In the genomic region with DNA sequence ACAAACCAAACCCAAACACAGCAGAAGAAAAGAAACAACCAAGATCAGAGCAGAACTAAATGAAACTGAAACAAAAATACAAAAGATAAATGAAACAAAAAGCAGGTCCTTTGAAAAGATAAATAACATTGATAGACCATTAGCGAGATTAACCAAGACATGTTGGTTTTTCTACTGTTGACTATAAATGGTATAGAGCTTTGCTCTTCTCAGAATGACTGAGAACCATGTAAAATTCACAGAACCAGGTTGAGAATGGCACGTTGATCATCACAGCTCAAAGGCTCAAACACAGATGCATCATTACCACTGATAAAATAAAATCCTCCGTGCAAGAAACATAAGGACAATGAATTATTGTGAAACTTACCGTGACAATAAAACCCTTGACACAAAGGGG, we compare ENCODE assay signal across 20 cellular contexts.
"Had no signal": no experiment of that assay in that cellular context is flagged by ENCODE, and none has a peak within 500 bp of the region (broad histone marks: within the 10 kb centered on the region; RNA-seq: fewer than 3 reads in every experiment).

No MANE protein-coding gene starts in this region.

- H3K9me3 ChIP-seq: left ventricle myocardium inferior, ovary, right atrium auricular region, right lobe of liver, tibial nerve, vagina had no signal

- DNase-seq: islet precursor cell; left ventricle myocardium inferior; mesendoderm; naive B cell; natural killer cell; ovary; right lobe of liver; stimulated activated CD4-positive, alpha-beta T cell treated with anti-CD3 and anti-CD28 coated beads, Interleukin-1b, Interleukin-23, amount 100 ng/mL, for 48 hours; stimulated activated CD4-positive, alpha-beta T cell treated with anti-CD3 and anti-CD28 coated beads, Interleukin-2, amount 100 ng/mL, for 48 hours; stimulated activated CD4-positive, alpha-beta T cell treated with anti-CD3 and anti-CD28 coated beads, Interleukin-4, amount 100 ng/mL, for 4 hours; stimulated activated CD8-positive, alpha-beta memory T cell treated with anti-CD3 and anti-CD28 coated beads, Interleukin-4, amount 100 ng/mL, for 48 hours; stimulated activated naive CD4-positive, alpha-beta T cell treated with Interleukin-2 at 50 U/mL for 16 hours; stimulated activated naive CD8-positive, alpha-beta T cell treated with anti-CD3 and anti-CD28 coated beads, Interleukin-15, amount 100 ng/mL, for 72 hours; substantia nigra had no signal

- H3K27ac ChIP-seq: left ventricle myocardium inferior, ovary, right atrium auricular region, right lobe of liver, tibial nerve, vagina had no signal

- H3K4me3 ChIP-seq: left ventricle myocardium inferior, lung, ovary, right atrium auricular region, right lobe of liver, smooth muscle cell, tibial nerve, vagina had no signal

- H3K4me2 ChIP-seq: smooth muscle cell had no signal

- H3K4me1 ChIP-seq: left ventricle myocardium inferior, right atrium auricular region, right lobe of liver, tibial nerve, vagina had no signal

- ATAC-seq: natural killer cell; right lobe of liver; stimulated activated memory B cell treated with anti-CD40 and anti-IgM and Interleukin-4, amounts not matched to agents 10 μg/mL and 1 μg/mL and 100 μg/mL, for 72 hours; stimulated activated naive CD8-positive, alpha-beta T cell treated with anti-CD3 and anti-CD28 coated beads, Interleukin-15, amount 100 ng/mL, for 72 hours had no signal

- H3K36me3 ChIP-seq: left ventricle myocardium inferior, ovary, right atrium auricular region, right lobe of liver, tibial nerve, vagina had no signal

- H3K27me3 ChIP-seq: ovary, right atrium auricular region, right lobe of liver, tibial nerve, vagina had no signal
